Comparison of ENCODE assay signal across 8 cellular contexts in the genomic region with DNA sequence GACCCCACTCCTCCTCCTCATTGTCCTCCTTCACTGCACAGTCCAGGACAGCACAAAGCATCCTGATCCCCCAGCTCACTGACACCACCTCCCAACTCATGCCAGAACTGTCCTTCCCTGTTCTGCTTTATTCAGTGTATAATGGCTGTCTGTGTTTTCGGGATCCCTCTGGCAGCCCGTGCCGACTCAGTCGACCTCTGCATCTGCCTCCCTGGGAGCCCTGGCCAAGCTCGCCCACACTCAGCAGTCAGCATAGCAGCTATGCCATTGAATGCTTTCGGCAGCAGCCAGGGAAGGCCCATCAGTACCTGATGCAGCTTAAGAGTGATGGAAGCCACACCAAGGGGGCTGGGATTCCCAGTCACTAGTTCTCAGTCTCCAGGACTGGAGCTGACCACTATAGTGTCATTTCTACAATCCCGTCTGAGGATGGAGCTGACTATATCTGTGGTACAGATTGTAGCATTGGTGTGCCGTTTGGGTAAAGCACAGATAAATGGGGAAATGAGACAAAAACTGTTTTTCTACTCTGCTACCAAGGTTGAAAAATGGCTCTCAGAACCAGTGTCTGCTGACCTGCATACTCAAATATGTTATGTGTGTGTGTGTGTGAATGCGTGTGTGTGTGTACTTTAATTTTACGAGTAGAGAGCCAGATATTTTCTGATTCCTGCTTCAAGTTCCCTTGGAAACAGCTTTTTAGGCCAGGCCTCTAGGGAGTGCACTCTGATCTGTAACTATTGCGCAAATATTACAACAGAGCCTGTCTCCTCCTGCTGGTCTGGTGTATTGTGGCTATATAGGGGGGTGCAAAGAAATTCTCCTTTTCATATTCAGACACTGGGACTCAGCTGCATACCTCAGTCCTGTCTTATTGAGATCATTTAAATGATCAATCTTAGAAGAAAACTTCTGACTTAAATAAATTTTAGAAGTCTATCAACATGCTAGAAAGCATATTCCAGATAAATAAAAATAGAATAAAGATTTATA.
A peak's percentile ranks its signal among the peaks of the same experiment; 100 is the strongest.
DNase-seq lines count a peak whose midpoint lies in the region; ATAC-seq and TF ChIP-seq lines count a peak whose summit lies in the region.
"Had no signal": no experiment of that assay in that cellular context is flagged by ENCODE, and none has a peak within 500 bp of the region (broad histone marks: within the 10 kb centered on the region; RNA-seq: fewer than 3 reads in every experiment).

No MANE protein-coding gene starts in this region.

- H3K4me3 Mint-ChIP-seq in GM23338 = no peak overlapping the region

- H3K4me1 ChIP-seq in left ventricle myocardium inferior (peaks cover 9% of the 10 kb centered on the region), GM23338 (ENCODE audit: insufficient read depth) (no peaks in the 10 kb centered on the region)

- POLR2A ChIA-PET in HEK293T (lab: Yijun Ruan, JAX) = no interaction called here

- H3K27me3 ChIP-seq in left ventricle myocardium inferior (ENCODE audit: low read depth) (peaks cover 71% of the 10 kb centered on the region), GM23338 (ENCODE audit: insufficient read depth) (peaks cover 100% of the 10 kb centered on the region)
- H3K27me3 ChIP-seq: ascending aorta had no signal

- peaks cover 8% of the 10 kb centered on the region; the same call in 2 of the 3 replicates for H3K4me1 Mint-ChIP-seq in GM23338

- no peaks in the 10 kb centered on the region for H3K9me2 ChIP-seq in GM23338 (ENCODE audit: insufficient read depth)

- H3K36me3 ChIP-seq in SK-N-MC (ENCODE audit: insufficient read depth, low read length) (no peaks in the 10 kb centered on the region), left ventricle myocardium inferior (no peaks in the 10 kb centered on the region), GM23338 (ENCODE audit: insufficient read depth) (no peaks in the 10 kb centered on the region)
- H3K36me3 ChIP-seq: ascending aorta had no signal

- H3K27me3 Mint-ChIP-seq in GM23338 (ENCODE audit: insufficient read depth, low read depth, poor library complexity) = peaks cover 86% of the 10 kb centered on the region

- H3K9me3 ChIP-seq in SK-N-MC (ENCODE audit: low read depth, low read length) (no peaks in the 10 kb centered on the region), left ventricle myocardium inferior (replicated peaks) (no peaks in the 10 kb centered on the region)
- H3K9me3 ChIP-seq: ascending aorta had no signal

- no peak overlapping the region for H2AFZ ChIP-seq in GM23338

- no peak overlapping the region for H3K27ac Mint-ChIP-seq in GM23338

- H3K36me3 Mint-ChIP-seq in GM23338 (ENCODE audit: low read depth) = no peaks in the 10 kb centered on the region; the same call in 2 of the 3 replicates

- DNase-seq in HuH-7.5 (ENCODE audit: low spot score) = peak; percentile 57
- DNase-seq in SK-N-MC (ENCODE audit: low read depth, low spot score) = peak; percentile 47
- peak; percentile 24 for DNase-seq in left ventricle myocardium inferior
- DNase-seq in GM23338 (ENCODE audit: low spot score) = no peak
- DNase-seq in HEK293T (ENCODE audit: extremely low spot score) = no peak

- CTCF ChIA-PET in HEK293T (lab: Yijun Ruan, JAX) = interaction anchor here (0.6 to 1.6 kb wide), 14 partner anchors 9 to 97 kb away, joined by 3 to 10 read pairs (median 4); no protein-coding TSS in a partner anchor

- H3K27ac ChIP-seq in SK-N-MC = no peak overlapping the region
- peak overlapping the region; percentile 72 for H3K27ac ChIP-seq in left ventricle myocardium inferior (replicated peaks)
- H3K27ac ChIP-seq in temporal lobe (ENCODE audit: low read depth, low read length) = peak overlapping the region; percentile 69
- H3K27ac ChIP-seq in GM23338 (ENCODE audit: low read depth) = no peak overlapping the region

- H3K9ac ChIP-seq in SK-N-MC (ENCODE audit: insufficient read length) = no peak overlapping the region

- intact Hi-C loops in left ventricle myocardium inferior (cut with micrococcal nuclease) = no loop called here

- ATAC-seq in GM23338 (no peak; the same call in 2 of the 3 replicates), HG02885 (IDR thresholded peaks at IDR 0.05; ENCODE audit: poor library complexity, unreplicated experiment) (no peak)

- no peak overlapping the region for H3K4me2 ChIP-seq in GM23338

- H3K79me2 ChIP-seq in GM23338 (replicated peaks; ENCODE audit: insufficient read depth) = no peaks in the 10 kb centered on the region

- H4K20me1 ChIP-seq in GM23338 (replicated peaks; ENCODE audit: insufficient read depth) = no peaks in the 10 kb centered on the region

- peak overlapping the region; percentile 18; the same call in 1 of the 2 replicates for H3K4me3 ChIP-seq in SK-N-MC
- no peak overlapping the region for H3K4me3 ChIP-seq in left ventricle myocardium inferior
- H3K4me3 ChIP-seq in GM23338 = no peak overlapping the region
- H3K4me3 ChIP-seq: ascending aorta had no signal

- TF ChIP-seq CTCF in left ventricle myocardium inferior (IDR thresholded peaks at IDR 0.05; ENCODE audit: borderline replicate concordance) (peak; percentile 40), GM23338 (conservative IDR thresholded peaks at IDR 0.05; ENCODE audit: low read depth in 2 of 2) (no peak)

- peaks cover 3% of the 10 kb centered on the region; the same call in 1 of the 3 replicates for H3K9me3 Mint-ChIP-seq in GM23338

- no peaks in the 10 kb centered on the region for H3F3A ChIP-seq in GM23338 (replicated peaks; ENCODE audit: low read depth)

TF ChIP-seq in GM23338, 12 proteins besides CTCF, POLR2A, EP300 and RAD21:
- no peak for TF ChIP-seq EZH2phosphoT487 (IDR thresholded peaks at IDR 0.05; ENCODE audit: unreplicated experiment)
- no peak for TF ChIP-seq ETS1 (IDR thresholded peaks at IDR 0.05)
- TF ChIP-seq ZNF331 (CRISPR knock-in tag; IDR thresholded peaks at IDR 0.05; ENCODE audit: low read depth) = no peak
- TF ChIP-seq CREB1 (CRISPR knock-in tag; IDR thresholded peaks at IDR 0.05; ENCODE audit: low read depth) = no peak

TF ChIP-seq in HEK293T, 16 proteins besides CTCF, POLR2A, EP300 and RAD21:
- TF ChIP-seq FOXK2 (IDR thresholded peaks at IDR 0.05) (no peak), ARNT (IDR thresholded peaks at IDR 0.05) (no peak), ZNF384 (IDR thresholded peaks at IDR 0.05) (no peak), FOXM1 (IDR thresholded peaks at IDR 0.05; ENCODE audit: borderline replicate concordance) (no peak), SP1 (IDR thresholded peaks at IDR 0.05) (no peak), L3MBTL2 (conservative IDR thresholded peaks at IDR 0.05) (no peak), ELF4 (IDR thresholded peaks at IDR 0.05) (no peak), SUZ12 (IDR thresholded peaks at IDR 0.05) (no peak)

Comparison
In these comparisons a context has a peak if more than half of its experiments do, and no peak if none do; other contexts are left out.
1. DNase-seq: peak in HuH-7.5 (single experiment), SK-N-MC (single experiment) and left ventricle myocardium inferior (single experiment); none in GM23338 (single experiment) and HEK293T (single experiment).
2. H3K27ac ChIP-seq: peak in left ventricle myocardium inferior (single experiment) and temporal lobe (single experiment); none in SK-N-MC (single experiment) and GM23338 (single experiment).